9 cellular contexts compared by ENCODE assay signal in genomic region chr2:182372661-182373060, GRCh38. TPM values are rescaled to one million over a fixed set of nuclear protein-coding genes. Genes with fewer than 3 reads are reported as not detected.
DNase-seq lines count a peak whose midpoint lies in the region; ATAC-seq and TF ChIP-seq lines count a peak whose summit lies in the region.
"Had no signal": no experiment of that assay in that cellular context is flagged by ENCODE, and none has a peak within 500 bp of the region (broad histone marks: within the 10 kb centered on the region; RNA-seq: fewer than 3 reads in every experiment).

No MANE protein-coding gene starts in this region.

- H3K27me3 ChIP-seq in body of pancreas: no peaks in the 10 kb centered on the region
- no peaks in the 10 kb centered on the region for H3K27me3 ChIP-seq in stomach

- DNase-seq in HCEC 1CT (peak; percentile 96), body of pancreas (peak in 1 of 4 donors; percentile 36), iris pigment epithelial cell (ENCODE audit: low read depth) (peak; percentile 79), stomach (no peak), DMS 273 treated with DMSO at 0.1 percent for 48 hours (lab: John Stamatoyannopoulos, UW) (no peak), NCI-H1417 (lab: John Stamatoyannopoulos, UW) (no peak)
- DNase-seq: NCI-H82 had no signal

- H3K4me3 ChIP-seq in body of pancreas (no peak overlapping the region), stomach (no peak overlapping the region)

- intact Hi-C loops in body of pancreas (cut with DNase I) (no loop called here), stomach (cut with DNase I; ENCODE audit: low total_unique reads) (no loop called here)

- no peaks in the 10 kb centered on the region for H3K36me3 ChIP-seq in body of pancreas (replicated peaks in 1 of 2; ENCODE audit: insufficient read depth in 1 of 2, low read depth in 2 of 2)
- H3K36me3 ChIP-seq in stomach: no peaks in the 10 kb centered on the region

- H3K27ac ChIP-seq in body of pancreas (peak overlapping the region in 2 of 4 donors; percentile 43 to 44), stomach (peak overlapping the region; percentile 57 to 85 (median 62))

- ATAC-seq in body of pancreas (peak; percentile 83), GM19467 (IDR thresholded peaks at IDR 0.05; ENCODE audit: unreplicated experiment) (no peak), GM18861 (IDR thresholded peaks at IDR 0.05; ENCODE audit: unreplicated experiment) (no peak)

- no peaks in the 10 kb centered on the region for H3K9me3 ChIP-seq in body of pancreas
- H3K9me3 ChIP-seq in stomach: peaks cover 0 to 30% (median 16%) of the 10 kb centered on the region in 4 donors

- peaks cover under 1% of the 10 kb centered on the region for H3K4me1 ChIP-seq in body of pancreas
- peaks cover 0 to 21% (median 3%) of the 10 kb centered on the region in 4 donors for H3K4me1 ChIP-seq in stomach

- TF ChIP-seq CTCF in body of pancreas (IDR thresholded peaks at IDR 0.05) (no peak), stomach (IDR thresholded peaks at IDR 0.05) (no peak)

- 51 to 67% methylated on average over 2 of the region's 2 CpGs for WGBS in body of pancreas, 2 donors
- 10 to 26% (median 20%) methylated on average over 2 of the region's 2 CpGs for WGBS in stomach, 5 donors

- no peak for TF ChIP-seq EP300 in stomach (IDR thresholded peaks at IDR 0.05)

- TF ChIP-seq POLR2A in body of pancreas (IDR thresholded peaks at IDR 0.05): no peak
- TF ChIP-seq POLR2A in stomach (IDR thresholded peaks at IDR 0.05): no peak

RNA-seq across cellular contexts. Expression of gene PDE1A, which starts 54.2 kb away (rescaled TPM):
- total RNA-seq in body of pancreas (1 to 10 TPM; 4.0 to 4.2 TPM), stomach (10 to 100 TPM in 2 of 5 donors, 1 to 10 TPM in 1, under 1 TPM in 1, not detected in 1; 0.58 to 33.6 (median 7.1) TPM)
- 10 to 100 TPM in 2 of 3 donors, 1 to 10 TPM in 1; 2.5 to 25.8 (median 17.2) TPM for polyA plus RNA-seq in stomach

Comparison
In these comparisons a context has a peak if more than half of its experiments do, and no peak if none do; other contexts are left out.
1. DNase-seq: peak in HCEC 1CT (single experiment) and iris pigment epithelial cell (single experiment); none in stomach (single experiment), DMS 273 treated with DMSO at 0.1 percent for 48 hours (single experiment) and NCI-H1417 (0 of 3).